In genomic region chr20:63027425-63028389, GRCh38 we compare ENCODE assay signal across 9 cellular contexts.
DNase-seq lines count a peak whose midpoint lies in the region; ATAC-seq lines count a peak whose summit lies in the region.
"Had no signal": no experiment of that assay in that cellular context is flagged by ENCODE, and none has a peak within 500 bp of the region (broad histone marks: within the 10 kb centered on the region; RNA-seq: fewer than 3 reads in every experiment).

No MANE protein-coding gene starts in this region.

- H3K27me3 Mint-ChIP-seq in stimulated activated naive CD8-positive, alpha-beta T cell treated with anti-CD3 and anti-CD28 coated beads, Interleukin-15, amount 100 ng/mL, for 72 hours = peaks cover 56% of the 10 kb centered on the region

- H3K9me3 Mint-ChIP-seq in stimulated activated naive CD8-positive, alpha-beta T cell treated with anti-CD3 and anti-CD28 coated beads, Interleukin-15, amount 100 ng/mL, for 72 hours = no peaks in the 10 kb centered on the region
- H3K9me3 Mint-ChIP-seq: neural crest cell had no signal

- no peak for DNase-seq in stimulated activated naive CD8-positive, alpha-beta T cell treated with anti-CD3 and anti-CD28 coated beads, Interleukin-15, amount 100 ng/mL, for 72 hours
- no peak for DNase-seq in stimulated activated naive CD8-positive, alpha-beta T cell treated with anti-CD3 and anti-CD28 coated beads, Interleukin-15, Interleukin-2, amounts not matched to agents 100 U/mL and 50 U/mL, for 24 hours
- DNase-seq in NCI-H1105 (lab: John Stamatoyannopoulos, UW) = peak; percentile 22
- DNase-seq in glomerular visceral epithelial cell (ENCODE audit: extremely low spot score) = peak; percentile 30
- no peak for DNase-seq in anterior cingulate cortex (lab: John Stamatoyannopoulos, UW)
- no peak for DNase-seq in KG1 (lab: John Stamatoyannopoulos, UW)

- H3K27ac Mint-ChIP-seq in stimulated activated naive CD8-positive, alpha-beta T cell treated with anti-CD3 and anti-CD28 coated beads, Interleukin-15, amount 100 ng/mL, for 72 hours = no peak overlapping the region

- ATAC-seq in stimulated activated naive CD8-positive, alpha-beta T cell treated with anti-CD3 and anti-CD28 coated beads, Interleukin-15, amount 100 ng/mL, for 72 hours = peak; percentile 32
- no peak for ATAC-seq in stimulated activated naive CD8-positive, alpha-beta T cell treated with anti-CD3 and anti-CD28 coated beads, Interleukin-15, Interleukin-2, amounts not matched to agents 100 U/mL and 50 U/mL, for 24 hours
- no peak for ATAC-seq in HG02973 (IDR thresholded peaks at IDR 0.05; ENCODE audit: unreplicated experiment)
- no peak for ATAC-seq in HG02642 (IDR thresholded peaks at IDR 0.05; ENCODE audit: poor library complexity, unreplicated experiment)

- H3K4me3 Mint-ChIP-seq in stimulated activated naive CD8-positive, alpha-beta T cell treated with anti-CD3 and anti-CD28 coated beads, Interleukin-15, amount 100 ng/mL, for 72 hours = peak overlapping the region in 1 of 2 donors; percentile 55
- H3K4me3 Mint-ChIP-seq: neural crest cell had no signal

- H3K4me1 Mint-ChIP-seq in stimulated activated naive CD8-positive, alpha-beta T cell treated with anti-CD3 and anti-CD28 coated beads, Interleukin-15, amount 100 ng/mL, for 72 hours = peaks cover 22% of the 10 kb centered on the region

Comparison
In these comparisons a context has a peak if more than half of its experiments do, and no peak if none do; other contexts are left out.
1. DNase-seq: peak in NCI-H1105 (single experiment) and glomerular visceral epithelial cell (single experiment); none in stimulated activated naive CD8-positive, alpha-beta T cell treated with anti-CD3 and anti-CD28 coated beads, Interleukin-15, amount 100 ng/mL, for 72 hours (0 of 2), stimulated activated naive CD8-positive, alpha-beta T cell treated with anti-CD3 and anti-CD28 coated beads, Interleukin-15, Interleukin-2, amounts not matched to agents 100 U/mL and 50 U/mL, for 24 hours (single experiment), anterior cingulate cortex (0 of 58) and KG1 (single experiment).